In the genomic region with DNA sequence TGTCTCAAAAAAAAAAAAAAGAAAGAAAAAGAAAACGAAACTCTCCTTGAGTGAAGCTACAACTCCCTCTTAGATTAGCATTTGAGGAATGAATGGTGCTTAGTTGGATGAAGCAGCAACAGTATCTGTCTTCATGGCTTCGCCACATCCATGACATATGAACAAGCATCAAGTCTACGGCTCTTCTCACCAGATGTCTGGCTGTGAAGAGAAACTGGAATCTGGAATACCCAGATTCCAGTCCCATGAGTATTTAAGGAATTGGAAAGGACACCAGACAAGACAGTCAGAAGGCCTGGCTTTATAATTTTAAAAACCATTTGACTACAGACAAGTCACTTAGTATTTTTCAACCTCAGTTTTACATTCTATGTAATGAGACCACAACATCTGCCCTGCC, we compare ENCODE assay signal across 29 cellular contexts.
"Had no signal": no experiment of that assay in that cellular context is flagged by ENCODE, and none has a peak within 500 bp of the region (broad histone marks: within the 10 kb centered on the region; RNA-seq: fewer than 3 reads in every experiment).

No MANE protein-coding gene starts in this region.

- H3K4me3 ChIP-seq: colonic mucosa, gastroesophageal sphincter, heart left ventricle, hepatocyte, left lung, mucosa of descending colon, prostate gland, sigmoid colon, skin epidermis, stomach, thyroid gland had no signal

- H3K9me3 Mint-ChIP-seq: dendritic cell treated with granulocyte-macrophage colony-stimulating factor and Interleukin-4, amounts not matched to agents 40 ng/mL and 50 ng/mL, for 4 days; type B pancreatic cell had no signal

- DNase-seq: colonic mucosa; effector CD8-positive, alpha-beta T cell; endodermal cell; heart left ventricle; kidney; left cardiac atrium; left lung; mesenchymal stem cell; mucosa of descending colon; naive thymus-derived CD4-positive, alpha-beta T cell; nephron progenitor cell; nucleus accumbens; right cardiac atrium; sigmoid colon; stimulated activated CD4-positive, alpha-beta T cell treated with anti-CD3 and anti-CD28 coated beads, Interleukin-15, amount 100 ng/mL, for 24 hours; stimulated activated CD4-positive, alpha-beta T cell treated with anti-CD3 and anti-CD28 coated beads, Interleukin-2, amount 100 ng/mL, for 48 hours; stimulated activated naive CD4-positive, alpha-beta T cell; stomach; thyroid gland had no signal

- H3K36me3 Mint-ChIP-seq: type B pancreatic cell had no signal

- H3K4me1 Mint-ChIP-seq: endodermal cell, mesothelial cell of epicardium had no signal

- H2AFZ ChIP-seq: hepatocyte had no signal

- ATAC-seq: esophagus mucosa; foreskin keratinocyte; gastroesophageal sphincter; heart left ventricle; left cardiac atrium; left lung; mucosa of descending colon; naive thymus-derived CD4-positive, alpha-beta T cell; right cardiac atrium had no signal

- H3K4me3 Mint-ChIP-seq: dendritic cell treated with granulocyte-macrophage colony-stimulating factor and Interleukin-4, amounts not matched to agents 40 ng/mL and 50 ng/mL, for 4 days; endodermal cell; mesothelial cell of epicardium; naive thymus-derived CD4-positive, alpha-beta T cell; nephron progenitor cell; type B pancreatic cell had no signal

- H3K79me2 ChIP-seq: hepatocyte had no signal

- H3K27ac Mint-ChIP-seq: dendritic cell treated with granulocyte-macrophage colony-stimulating factor and Interleukin-4, amounts not matched to agents 40 ng/mL and 50 ng/mL, for 4 days; endodermal cell; mesothelial cell of epicardium; naive thymus-derived CD4-positive, alpha-beta T cell; nephron progenitor cell; type B pancreatic cell had no signal

- H3K36me3 ChIP-seq: colonic mucosa, heart left ventricle, left lung, prostate gland, sigmoid colon, stomach, thyroid gland had no signal

- H3K27me3 ChIP-seq: colonic mucosa, gastroesophageal sphincter, sigmoid colon, thyroid gland had no signal

- H3K27ac ChIP-seq: colonic mucosa, epithelial cell of prostate, foreskin keratinocyte, gastroesophageal sphincter, heart left ventricle, hepatocyte, left lung, prostate gland, sigmoid colon, skin epidermis, stomach, thyroid gland had no signal

- H3K9me3 ChIP-seq: colonic mucosa, gastroesophageal sphincter, left lung, mucosa of descending colon, prostate gland, sigmoid colon, stomach, thyroid gland had no signal

- H3K4me1 ChIP-seq: colonic mucosa, foreskin keratinocyte, gastroesophageal sphincter, left lung, prostate gland, sigmoid colon, thyroid gland had no signal

- H3K4me2 ChIP-seq: hepatocyte had no signal
